In the genomic region with DNA sequence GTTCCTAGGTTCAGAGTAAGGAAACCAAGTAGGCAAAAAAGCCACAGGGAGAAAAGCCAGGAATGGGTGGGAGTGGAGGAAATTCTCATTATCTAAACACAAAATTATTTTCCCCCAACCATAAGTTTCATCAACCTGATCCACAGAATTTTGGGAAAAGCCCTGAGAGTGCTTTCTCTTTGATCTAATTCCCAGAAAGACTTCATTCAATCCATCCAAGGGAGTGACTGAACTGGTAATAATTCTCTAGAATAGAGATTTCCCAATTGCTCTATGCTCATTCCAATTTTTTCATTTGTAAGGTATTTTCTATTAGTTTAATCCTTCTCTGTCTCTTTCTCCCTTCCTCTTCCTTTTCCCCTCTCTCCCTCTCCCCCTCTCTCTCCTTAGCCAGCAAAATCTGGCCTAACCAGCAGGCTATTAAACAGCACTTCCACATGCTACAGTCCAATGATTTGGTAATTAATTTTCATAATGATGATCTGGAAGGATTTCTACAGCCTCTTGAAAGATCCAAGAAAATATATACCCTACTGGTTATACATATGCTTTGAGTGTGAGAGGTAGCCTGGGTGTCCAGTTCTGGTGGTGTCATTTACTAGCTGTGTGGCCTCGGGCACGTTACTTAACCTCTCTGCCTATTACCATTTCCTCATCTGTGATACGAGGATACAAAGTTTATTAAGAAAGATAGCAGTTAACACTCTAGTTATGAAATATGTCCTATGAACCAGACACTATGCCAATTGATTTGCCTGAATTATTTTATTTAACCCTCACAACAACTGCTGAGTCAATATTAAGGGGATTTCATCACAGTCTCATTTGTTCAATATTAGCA, we compare ENCODE assay signal across 23 cellular contexts.
DNase-seq lines count a peak whose midpoint lies in the region; ATAC-seq, FAIRE-seq and TF ChIP-seq lines count a peak whose summit lies in the region.
"Had no signal": no experiment of that assay in that cellular context is flagged by ENCODE, and none has a peak within 500 bp of the region (broad histone marks: within the 10 kb centered on the region; RNA-seq: fewer than 3 reads in every experiment).

No MANE protein-coding gene starts in this region.

- H3K4me3 ChIP-seq in SJCRH30 (no peak overlapping the region), A673 (ENCODE audit: low read depth, low read length, poor library complexity, severe bottlenecking) (no peak overlapping the region), neuronal stem cell (ENCODE audit: low read length in 2 of 2) (no peak overlapping the region)
- H3K4me3 ChIP-seq: cardiac muscle cell, gastrocnemius medialis had no signal

- POLR2A ChIA-PET in A673 (lab: Charles Lee; ENCODE audit: low non-redundant PET): no interaction called here

- H3K36me3 Mint-ChIP-seq in stimulated activated memory B cell treated with anti-CD40 and anti-IgM and Interleukin-4, amounts not matched to agents 10 μg/mL and 1 μg/mL and 100 μg/mL, for 72 hours: no peaks in the 10 kb centered on the region

- H2BK120ac ChIP-seq in neuronal stem cell (ENCODE audit: low read depth, low read length): no peak overlapping the region

- no peaks in the 10 kb centered on the region for H3K9me3 Mint-ChIP-seq in stimulated activated memory B cell treated with anti-CD40 and anti-IgM and Interleukin-4, amounts not matched to agents 10 μg/mL and 1 μg/mL and 100 μg/mL, for 72 hours
- H3K9me3 Mint-ChIP-seq: natural killer cell treated with Interleukin-12 subunit alpha and Interleukin-12 subunit beta and Interleukin-15 and Interleukin-18, amount 100 ng/mL, for 72 hours had no signal

- H3K79me1 ChIP-seq in neuronal stem cell (ENCODE audit: low read depth, low read length): no peaks in the 10 kb centered on the region

- no CpG with 5 or more reads among the region's 3 CpGs for WGBS in neuronal stem cell (ENCODE audit: extremely low coverage in 2 of 2, insufficient read length in 2 of 2, insufficient replicate concordance in 1 of 2), 2 donors

- no peak for ATAC-seq in stimulated activated memory B cell treated with anti-CD40 and anti-IgM and Interleukin-4, amounts not matched to agents 10 μg/mL and 1 μg/mL and 100 μg/mL, for 72 hours
- no peak for ATAC-seq in Right ventricle myocardium superior (ENCODE audit: poor library complexity)
- ATAC-seq: PC-3, T-helper 17 cell had no signal

- no peak overlapping the region for H3K9ac ChIP-seq in neuronal stem cell (ENCODE audit: low read depth, low read length, poor library complexity)

- BruUV-seq in A673 (replicated peaks; lab: Mats Ljungman, UMichigan): no TSS peak

- H2BK15ac ChIP-seq in neuronal stem cell (ENCODE audit: low read length): no peak overlapping the region

- peaks cover 42% of the 10 kb centered on the region for H3K4me1 ChIP-seq in SJCRH30
- no peaks in the 10 kb centered on the region for H3K4me1 ChIP-seq in A673 (ENCODE audit: insufficient read depth, low read length, poor library complexity, severe bottlenecking)
- peaks cover 0 to 14% of the 10 kb centered on the region in 2 donors for H3K4me1 ChIP-seq in neuronal stem cell (ENCODE audit: control insufficient read depth in 2 of 2, insufficient read depth in 1 of 2, low read depth in 1 of 2, low read length in 2 of 2)

- H3K36me3 ChIP-seq in SJCRH30 (no peaks in the 10 kb centered on the region), A673 (ENCODE audit: insufficient read depth, low read length, poor library complexity, severe bottlenecking) (no peaks in the 10 kb centered on the region), neuronal stem cell (replicated peaks in 1 of 2; ENCODE audit: control insufficient read depth in 2 of 2, insufficient read depth in 2 of 2, low read length in 2 of 2) (no peaks in the 10 kb centered on the region)
- H3K36me3 ChIP-seq: cardiac muscle cell, gastrocnemius medialis had no signal

- H2AFZ ChIP-seq in neuronal stem cell (ENCODE audit: low read length): no peak overlapping the region

- DNase-seq in DMS 273 (lab: John Stamatoyannopoulos, UW; ENCODE audit: unreplicated experiment) (peak; percentile 42), DMS 273 treated with DMSO at 0.1 percent for 48 hours (lab: John Stamatoyannopoulos, UW) (no peak), SJCRH30 (peak in 1 of 2 experiments; percentile 26), Right ventricle myocardium superior (no peak), A673 (ENCODE audit: low spot score) (no peak), neuronal stem cell (ENCODE audit: low spot score) (no peak)
- DNase-seq: activated naive CD4-positive, alpha-beta T cell; AML-193; amniotic stem cell; EL; NCI-H1048; NCI-H526; PC-3; SIG-M5; T-helper 17 cell had no signal

- no peak overlapping the region for H3K4me3 Mint-ChIP-seq in stimulated activated memory B cell treated with anti-CD40 and anti-IgM and Interleukin-4, amounts not matched to agents 10 μg/mL and 1 μg/mL and 100 μg/mL, for 72 hours
- H3K4me3 Mint-ChIP-seq: natural killer cell treated with Interleukin-12 subunit alpha and Interleukin-12 subunit beta and Interleukin-15 and Interleukin-18, amount 100 ng/mL, for 72 hours; stimulated activated naive CD8-positive, alpha-beta T cell treated with anti-CD3 and anti-CD28 coated beads, Interleukin-15, Interleukin-2, amounts not matched to agents 100 ng/mL and 50 ng/mL, for 24 hours; T-helper 17 cell had no signal

- no peak overlapping the region for H3K14ac ChIP-seq in neuronal stem cell (ENCODE audit: low read length)

- peak; percentile 88 for FAIRE-seq in islet of Langerhans (lab: Jason Lieb, UNC)

- intact Hi-C loops in Right ventricle myocardium superior (cut with DNase I): no loop called here
- intact Hi-C loops in A673 (cut with micrococcal nuclease; ENCODE audit: unreplicated experiment): no loop called here

- no peak overlapping the region for H3K23ac ChIP-seq in neuronal stem cell (ENCODE audit: low read depth, low read length, poor library complexity)

- H3K4me1 Mint-ChIP-seq in stimulated activated memory B cell treated with anti-CD40 and anti-IgM and Interleukin-4, amounts not matched to agents 10 μg/mL and 1 μg/mL and 100 μg/mL, for 72 hours: peaks cover 23% of the 10 kb centered on the region

- peaks cover under 1% of the 10 kb centered on the region; the same call in 1 of the 2 replicates for H3K27me3 ChIP-seq in SJCRH30
- H3K27me3 ChIP-seq in A673 (replicated peaks; ENCODE audit: insufficient read depth, low read depth, low read length, poor library complexity): no peaks in the 10 kb centered on the region
- no peaks in the 10 kb centered on the region for H3K27me3 ChIP-seq in neuronal stem cell (ENCODE audit: control insufficient read depth in 3 of 3, insufficient read depth in 3 of 3, low read depth in 1 of 3, low read length in 3 of 3)
- H3K27me3 ChIP-seq: cardiac muscle cell, dorsolateral prefrontal cortex, gastrocnemius medialis had no signal

- H4K91ac ChIP-seq in neuronal stem cell (ENCODE audit: low read depth, low read length, poor library complexity): no peak overlapping the region

- H3K9me3 ChIP-seq in SJCRH30 (replicated peaks) (no peaks in the 10 kb centered on the region), A673 (ENCODE audit: low read depth, low read length, poor library complexity, severe bottlenecking) (no peaks in the 10 kb centered on the region), neuronal stem cell (replicated peaks in 1 of 2; ENCODE audit: control insufficient read depth in 2 of 2, insufficient read depth in 1 of 2, low read depth in 1 of 2, low read length in 2 of 2) (no peaks in the 10 kb centered on the region)
- H3K9me3 ChIP-seq: gastrocnemius medialis had no signal

- no peak overlapping the region for H3K4me2 ChIP-seq in neuronal stem cell (ENCODE audit: insufficient read depth, low read length, poor library complexity, severe bottlenecking)

- no peaks in the 10 kb centered on the region for H3K27me3 Mint-ChIP-seq in stimulated activated memory B cell treated with anti-CD40 and anti-IgM and Interleukin-4, amounts not matched to agents 10 μg/mL and 1 μg/mL and 100 μg/mL, for 72 hours

- peak overlapping the region; percentile 49 for H3K27ac Mint-ChIP-seq in stimulated activated memory B cell treated with anti-CD40 and anti-IgM and Interleukin-4, amounts not matched to agents 10 μg/mL and 1 μg/mL and 100 μg/mL, for 72 hours
- H3K27ac Mint-ChIP-seq: natural killer cell treated with Interleukin-12 subunit alpha and Interleukin-12 subunit beta and Interleukin-15 and Interleukin-18, amount 100 ng/mL, for 72 hours; stimulated activated naive CD8-positive, alpha-beta T cell treated with anti-CD3 and anti-CD28 coated beads, Interleukin-15, Interleukin-2, amounts not matched to agents 100 ng/mL and 50 ng/mL, for 24 hours; T-helper 17 cell had no signal

- no peak overlapping the region for H4K8ac ChIP-seq in neuronal stem cell (ENCODE audit: low read depth, low read length)

- CTCF ChIA-PET in A673 (lab: Charles Lee): no interaction called here

- no peak overlapping the region for H3K4ac ChIP-seq in neuronal stem cell (ENCODE audit: low read length)

- no peak overlapping the region for H2BK5ac ChIP-seq in neuronal stem cell (ENCODE audit: low read length)

- H3K18ac ChIP-seq in neuronal stem cell (ENCODE audit: low read length): no peak overlapping the region

- no peak for TF ChIP-seq CTCF in A673 (conservative IDR thresholded peaks at IDR 0.05; ENCODE audit: low read depth, low read length)

- H2BK12ac ChIP-seq in neuronal stem cell (ENCODE audit: low read length): no peak overlapping the region

- H3K27ac ChIP-seq in SJCRH30 (peak overlapping the region; percentile 89), A673 (ENCODE audit: low read depth, low read length, poor library complexity, severe bottlenecking) (no peak overlapping the region), neuronal stem cell (replicated peaks; ENCODE audit: low read length) (no peak overlapping the region)
- H3K27ac ChIP-seq: 22Rv1, cardiac muscle cell had no signal

- H2AK5ac ChIP-seq in neuronal stem cell (ENCODE audit: low read depth, low read length): no peak overlapping the region
